ENCODE assay signal across 8 cellular contexts in the genomic region with DNA sequence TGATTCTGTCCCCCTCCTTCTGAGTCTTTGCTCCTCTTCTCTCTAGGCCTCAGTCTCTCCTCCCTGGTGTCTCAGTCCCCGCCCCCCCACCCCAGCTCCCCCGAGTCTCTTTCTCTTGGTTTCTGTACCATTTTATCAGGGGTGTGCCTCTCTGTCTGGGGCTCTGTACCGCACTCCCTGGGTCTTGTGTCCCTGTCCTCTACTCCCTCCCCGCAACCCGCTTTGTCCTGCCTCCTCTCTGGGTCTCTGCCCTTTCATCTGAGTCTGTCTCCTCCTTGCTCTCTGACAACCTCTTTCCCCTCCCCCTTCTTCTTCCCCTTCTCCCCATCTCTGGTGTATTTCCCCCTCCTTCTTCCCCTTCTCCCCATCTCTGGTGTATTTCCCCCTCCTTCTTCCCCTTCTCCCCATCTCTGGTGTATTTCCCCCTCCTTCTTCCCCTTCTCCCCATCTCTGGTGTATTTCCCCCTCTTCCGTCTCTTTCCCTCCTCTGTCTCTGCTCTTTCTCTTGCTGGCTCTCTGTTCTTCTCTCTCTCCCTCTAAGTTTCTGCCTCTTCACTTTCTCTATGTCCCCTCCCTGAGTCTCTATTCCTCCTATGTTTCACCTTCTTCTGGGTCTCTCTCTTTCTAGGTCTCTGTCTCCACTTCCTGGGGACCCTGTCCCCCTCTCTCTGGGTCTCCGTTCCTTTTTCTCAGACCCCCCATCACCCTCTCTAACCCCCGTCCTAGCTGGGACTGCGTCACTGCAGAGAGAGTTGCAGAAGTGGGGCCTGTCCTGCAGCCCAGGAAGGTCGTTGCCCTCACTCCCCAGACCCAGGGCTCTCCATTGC. TPM values are rescaled to one million over a fixed set of nuclear protein-coding genes. Genes with fewer than 3 reads are reported as not detected.
DNase-seq lines count a peak whose midpoint lies in the region; ATAC-seq lines count a peak whose summit lies in the region.

No MANE protein-coding gene starts in this region.

- peaks cover 0 to 9% of the 10 kb centered on the region in 2 donors for H3K36me3 ChIP-seq in neuronal stem cell (replicated peaks in 1 of 2; ENCODE audit: control insufficient read depth in 2 of 2, insufficient read depth in 2 of 2, low read length in 2 of 2)

- peak overlapping the region; percentile 84 for H2BK15ac ChIP-seq in neuronal stem cell (ENCODE audit: low read length)

- H2AK5ac ChIP-seq in neuronal stem cell (ENCODE audit: low read depth, low read length): peak overlapping the region; percentile 64

- H2AFZ ChIP-seq in neuronal stem cell (ENCODE audit: low read length): peak overlapping the region; percentile 66

- peaks cover 10% of the 10 kb centered on the region for H3K27me3 Mint-ChIP-seq in IgD-negative memory B cell

- ATAC-seq in HG02938 (IDR thresholded peaks at IDR 0.05; ENCODE audit: unreplicated experiment) (no peak), HG02981 (IDR thresholded peaks at IDR 0.05; ENCODE audit: unreplicated experiment) (no peak)

- DNase-seq in ELF-1 (ENCODE audit: low read depth, low spot score) (peak; percentile 46), neuronal stem cell (ENCODE audit: low spot score) (no peak), NCI-H1092 (lab: John Stamatoyannopoulos, UW) (no peak), NCI-H2171 (lab: John Stamatoyannopoulos, UW) (no peak)

- H3K27ac ChIP-seq in cingulate gyrus (ENCODE audit: low read depth, low read length): peak overlapping the region; percentile 99
- peak overlapping the region; percentile 98 for H3K27ac ChIP-seq in neuronal stem cell (replicated peaks; ENCODE audit: low read length)

- peaks cover 0 to 5% of the 10 kb centered on the region in 2 donors for H3K9me3 ChIP-seq in neuronal stem cell (replicated peaks in 1 of 2; ENCODE audit: control insufficient read depth in 2 of 2, insufficient read depth in 1 of 2, low read depth in 1 of 2, low read length in 2 of 2)

- H3K4me1 Mint-ChIP-seq in IgD-negative memory B cell: peaks cover 27 to 60% (median 56%) of the 10 kb centered on the region in 3 donors

- H4K8ac ChIP-seq in neuronal stem cell (ENCODE audit: low read depth, low read length): no peak overlapping the region

- H2BK12ac ChIP-seq in neuronal stem cell (ENCODE audit: low read length): no peak overlapping the region

- H3K27me3 ChIP-seq in neuronal stem cell (ENCODE audit: control insufficient read depth in 3 of 3, insufficient read depth in 3 of 3, low read depth in 1 of 3, low read length in 3 of 3): peaks cover 5 to 20% (median 19%) of the 10 kb centered on the region in 3 experiments

- peak overlapping the region; percentile 95 for H2BK5ac ChIP-seq in neuronal stem cell (ENCODE audit: low read length)

- H3K18ac ChIP-seq in neuronal stem cell (ENCODE audit: low read length): peak overlapping the region; percentile 95

- H3K27ac Mint-ChIP-seq in IgD-negative memory B cell: peak overlapping the region; percentile 84 to 94 (median 93)

- peaks cover 6% of the 10 kb centered on the region for H3K36me3 Mint-ChIP-seq in IgD-negative memory B cell

- H2BK120ac ChIP-seq in neuronal stem cell (ENCODE audit: low read depth, low read length): no peak overlapping the region

- H3K79me1 ChIP-seq in neuronal stem cell (ENCODE audit: low read depth, low read length): peaks cover 5% of the 10 kb centered on the region

- peak overlapping the region; percentile 95 for H3K4me2 ChIP-seq in neuronal stem cell (ENCODE audit: insufficient read depth, low read length, poor library complexity, severe bottlenecking)

- peaks cover 3 to 7% of the 10 kb centered on the region in 2 donors for H3K4me1 ChIP-seq in neuronal stem cell (ENCODE audit: control insufficient read depth in 2 of 2, insufficient read depth in 1 of 2, low read depth in 1 of 2, low read length in 2 of 2)

- no peak overlapping the region for H3K4ac ChIP-seq in neuronal stem cell (ENCODE audit: low read length)

- peak overlapping the region; percentile 82 for H3K9ac ChIP-seq in neuronal stem cell (ENCODE audit: low read depth, low read length, poor library complexity)

- peak overlapping the region; percentile 22 for H3K23ac ChIP-seq in neuronal stem cell (ENCODE audit: low read depth, low read length, poor library complexity)

- H4K91ac ChIP-seq in neuronal stem cell (ENCODE audit: low read depth, low read length, poor library complexity): no peak overlapping the region

- peak overlapping the region; percentile 31 for H3K14ac ChIP-seq in neuronal stem cell (ENCODE audit: low read length)

- WGBS in neuronal stem cell (ENCODE audit: extremely low coverage in 2 of 2, insufficient read length in 2 of 2, insufficient replicate concordance in 1 of 2), 2 donors: no CpG with 5 or more reads among the region's 10 CpGs

- H3K9me3 Mint-ChIP-seq in IgD-negative memory B cell: peaks cover 0 to 4% (median 0%) of the 10 kb centered on the region in 3 donors

- H3K4me3 Mint-ChIP-seq in IgD-negative memory B cell: peak overlapping the region; percentile 73 to 94 (median 86)

- peak overlapping the region; percentile 76 to 79 for H3K4me3 ChIP-seq in neuronal stem cell (ENCODE audit: low read length in 2 of 2)

RNA-seq across cellular contexts. Expression of a gene that starts 2.2 kb away (rescaled TPM):
- polyA plus RNA-seq in IgD-negative memory B cell: not detected
- polyA plus RNA-seq in neuronal stem cell (2013, experiment 1 of 2): 6.8 TPM
- polyA plus RNA-seq in neuronal stem cell (2013, experiment 2 of 2): 6.9 TPM

RNA-seq across cellular contexts. Expression of a gene that starts 34.0 kb away (rescaled TPM):
- polyA plus RNA-seq in IgD-negative memory B cell: 4.2 TPM
- polyA plus RNA-seq in neuronal stem cell (2013, experiment 1 of 2): 0.84 TPM
- polyA plus RNA-seq in neuronal stem cell (2013, experiment 2 of 2): 0.72 TPM

RNA-seq across cellular contexts. Expression of a gene that starts 44.9 kb away (rescaled TPM):
- polyA plus RNA-seq in IgD-negative memory B cell: 130 TPM
- polyA plus RNA-seq in neuronal stem cell (2013, experiment 1 of 2): 15.5 TPM
- 15.1 TPM for polyA plus RNA-seq in neuronal stem cell (2013, experiment 2 of 2)

RNA-seq across cellular contexts. Expression of a gene that starts 52.7 kb away (rescaled TPM):
- polyA plus RNA-seq in IgD-negative memory B cell: 32.8 TPM
- polyA plus RNA-seq in neuronal stem cell (2013, experiment 1 of 2): 60.2 TPM
- 61.7 TPM for polyA plus RNA-seq in neuronal stem cell (2013, experiment 2 of 2)
